ENCODE assay signal across 33 cellular contexts in genomic region chrX:6718766-6719165, GRCh38.
DNase-seq lines count a peak whose midpoint lies in the region; ATAC-seq, FAIRE-seq and TF ChIP-seq lines count a peak whose summit lies in the region.
"Had no signal": no experiment of that assay in that cellular context is flagged by ENCODE, and none has a peak within 500 bp of the region (broad histone marks: within the 10 kb centered on the region; RNA-seq: fewer than 3 reads in every experiment).

No MANE protein-coding gene starts in this region.

- H3K36me3 ChIP-seq in kidney (ENCODE audit: control insufficient read depth in 1 of 2, insufficient read depth in 2 of 2, low read length in 2 of 2), result no peaks in the 10 kb centered on the region
- H3K36me3 ChIP-seq: BE2C, pancreas, right atrium auricular region, SJCRH30, spleen, suprapubic skin had no signal

- no peaks in the 10 kb centered on the region for H3K4me1 ChIP-seq in kidney (ENCODE audit: control insufficient read depth in 1 of 2, insufficient read depth in 1 of 2, low read depth in 1 of 2, low read length in 2 of 2)
- H3K4me1 ChIP-seq: BE2C, body of pancreas, pancreas, right atrium auricular region, SJCRH30, spleen, suprapubic skin had no signal

- no peak for TF ChIP-seq CTCF in kidney (IDR thresholded peaks at IDR 0.05; ENCODE audit: borderline replicate concordance, extremely low read depth, insufficient read depth)

- no peak for DNase-seq in GM18507 (ENCODE audit: extremely low spot score, insufficient read length, low read depth)
- no peak for DNase-seq in dedifferentiated amniotic fluid mesenchymal stem cell (ENCODE audit: extremely low spot score)
- DNase-seq in SKM-1 treated with dmso at 0.1 percent for 144 hours (lab: John Stamatoyannopoulos, UW; ENCODE audit: unreplicated experiment), result no peak
- DNase-seq in kidney, result no peak
- no peak for DNase-seq in NOMO-1 treated with DMSO at 0.1 percent for 48 hours (lab: John Stamatoyannopoulos, UW; ENCODE audit: unreplicated experiment)
- DNase-seq: activated CD4-positive, alpha-beta T cell treated with anti-CD3 and anti-CD28 coated beads for 36 hours; activated CD8-positive, alpha-beta memory T cell treated with anti-CD3 and anti-CD28 coated beads for 24 hours; activated T-cell treated with anti-CD3 and anti-CD28 coated beads, Interleukin-2, amount 50 U/mL, for 1 hour; BE2C; body of pancreas; cerebellar nuclear complex; DMS153; GDM1; HCEC 1CT; KBM-7; kidney glomerular epithelial cell; mucosa of descending colon; NCI-H1436 treated with DMSO at 0.1 percent for 48 hours; nephron progenitor cell; NK-92 treated with Interleukin-12 subunit alpha and Interleukin-12 subunit beta, amount 100 ng/mL, for 24 hours; pancreas; SJCRH30; spleen; stimulated activated CD4-positive, alpha-beta T cell treated with anti-CD3 and anti-CD28 coated beads, Interleukin-4, amount 100 ng/mL, for 1 hour had no signal

- H3K4me3 ChIP-seq in kidney (ENCODE audit: low read length in 2 of 2), result no peak overlapping the region
- H3K4me3 ChIP-seq: body of pancreas, lung, mucosa of descending colon, pancreas, right atrium auricular region, SJCRH30, spleen, suprapubic skin had no signal

- intact Hi-C loops in kidney (cut with DNase I), result no loop called here

- ATAC-seq in GM21360 (IDR thresholded peaks at IDR 0.05; ENCODE audit: unreplicated experiment), result peak; percentile 81
- ATAC-seq in HG02884 (IDR thresholded peaks at IDR 0.05; ENCODE audit: unreplicated experiment), result peak; percentile 84
- peak; percentile 68 for ATAC-seq in HG03558 (IDR thresholded peaks at IDR 0.05; ENCODE audit: extremely low read depth, unreplicated experiment)
- ATAC-seq: activated CD4-positive, alpha-beta T cell treated with anti-CD3 and anti-CD28 coated beads for 36 hours; body of pancreas; mucosa of descending colon; Panc1; pancreas; stimulated activated memory B cell treated with anti-CD40 and anti-IgM and Interleukin-4, amounts not matched to agents 10 μg/mL and 1 μg/mL and 100 μg/mL, for 72 hours had no signal

- no peak overlapping the region for H3K9ac ChIP-seq in kidney (ENCODE audit: low read length in 2 of 2)

- H3K9me3 ChIP-seq in kidney (ENCODE audit: control insufficient read depth in 1 of 2, low read length in 2 of 2), result no peaks in the 10 kb centered on the region
- H3K9me3 ChIP-seq: BE2C, body of pancreas, mucosa of descending colon, pancreas, right atrium auricular region, SJCRH30, spleen, suprapubic skin had no signal

- FAIRE-seq in GM18507 (lab: Jason Lieb, UNC) (peak; percentile 35), kidney (lab: Jason Lieb, UNC) (no peak)
- FAIRE-seq: pancreas, urothelium cell line had no signal

- H3K27ac ChIP-seq in kidney (ENCODE audit: low read depth in 2 of 2, low read length in 2 of 2), result no peak overlapping the region
- H3K27ac ChIP-seq: body of pancreas, pancreas, right atrium auricular region, SJCRH30, spleen, suprapubic skin had no signal
